ENCODE assay signal across 15 cellular contexts in the genomic region with DNA sequence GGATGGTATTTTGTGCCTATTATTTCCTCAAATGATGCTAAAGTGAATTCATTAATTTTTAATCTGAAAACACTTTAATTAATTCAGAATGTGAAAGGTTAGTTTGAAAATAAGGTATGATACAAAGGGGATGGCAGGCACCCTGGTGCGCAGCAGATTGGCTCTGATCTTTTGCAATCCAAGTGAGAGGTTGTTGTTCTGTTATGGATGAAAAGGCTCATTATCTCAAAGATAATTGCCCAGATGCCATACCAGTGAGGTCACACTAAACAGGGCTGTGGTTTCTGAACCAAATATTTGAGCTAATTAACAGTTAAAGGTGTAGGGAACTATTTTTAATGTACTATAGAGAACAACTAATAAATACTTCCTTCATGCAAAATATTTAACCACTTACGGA.
DNase-seq lines count a peak whose midpoint lies in the region; TF ChIP-seq lines count a peak whose summit lies in the region.
"Had no signal": no experiment of that assay in that cellular context is flagged by ENCODE, and none has a peak within 500 bp of the region (broad histone marks: within the 10 kb centered on the region; RNA-seq: fewer than 3 reads in every experiment).

No MANE protein-coding gene starts in this region.

- H3K4me2 ChIP-seq in mesendoderm (ENCODE audit: low read length) = no peak overlapping the region

- H3K4me3 Mint-ChIP-seq in brain = no peak overlapping the region
- H3K4me3 Mint-ChIP-seq: activated CD8-positive, alpha-beta T cell treated with anti-CD3 and anti-CD28 coated beads for 36 hours; activated naive CD8-positive, alpha-beta T cell treated with anti-CD3 and anti-CD28 coated beads, Interleukin-2, amount 50 U/mL, for 24 hours; B cell; immature natural killer cell; memory B cell; nephron progenitor cell had no signal

- no peak overlapping the region for H3K9ac ChIP-seq in mesendoderm (ENCODE audit: low read length)

- H3K79me1 ChIP-seq in mesendoderm (ENCODE audit: low read length) = no peaks in the 10 kb centered on the region

- peaks cover 7% of the 10 kb centered on the region for H3K27me3 Mint-ChIP-seq in brain
- H3K27me3 Mint-ChIP-seq: activated CD8-positive, alpha-beta T cell treated with anti-CD3 and anti-CD28 coated beads for 36 hours; activated naive CD8-positive, alpha-beta T cell treated with anti-CD3 and anti-CD28 coated beads, Interleukin-2, amount 50 U/mL, for 24 hours; B cell; memory B cell had no signal

- no peak overlapping the region for H4K5ac ChIP-seq in mesendoderm (ENCODE audit: low read length)

- WGBS in mesendoderm (ENCODE audit: extremely low coverage, insufficient coverage, low lambda C conversion rate) = no CpG with 5 or more reads among the region's 2 CpGs

- no peak overlapping the region for H3K18ac ChIP-seq in mesendoderm (ENCODE audit: low read length)

- H2AK5ac ChIP-seq in mesendoderm (ENCODE audit: low read length) = no peak overlapping the region

- H3K36me3 ChIP-seq in mesendoderm (ENCODE audit: control insufficient read depth, insufficient read depth, low read length) = no peaks in the 10 kb centered on the region

- peaks cover 14% of the 10 kb centered on the region for H3K4me1 Mint-ChIP-seq in brain
- H3K4me1 Mint-ChIP-seq: activated naive CD8-positive, alpha-beta T cell treated with anti-CD3 and anti-CD28 coated beads, Interleukin-2, amount 50 U/mL, for 24 hours; B cell; immature natural killer cell; memory B cell; nephron progenitor cell had no signal

- H3K56ac ChIP-seq in mesendoderm (ENCODE audit: low read length) = no peak overlapping the region

- H3K4ac ChIP-seq in mesendoderm (ENCODE audit: low read depth, low read length) = no peak overlapping the region

- no peak overlapping the region for H2BK5ac ChIP-seq in mesendoderm (ENCODE audit: low read length)

- no peak for TF ChIP-seq CTCF in brain (conservative IDR thresholded peaks at IDR 0.05)

- H2BK15ac ChIP-seq in mesendoderm (replicated peaks; ENCODE audit: low read depth) = no peak overlapping the region

- no peak overlapping the region for H3K27ac ChIP-seq in mesendoderm (ENCODE audit: low read depth, low read length)

- H3K4me3 ChIP-seq in mesendoderm (ENCODE audit: low read length) = no peak overlapping the region

- H4K8ac ChIP-seq in mesendoderm (ENCODE audit: low read depth, low read length) = no peak overlapping the region

- H3K36me3 Mint-ChIP-seq in brain = no peaks in the 10 kb centered on the region
- H3K36me3 Mint-ChIP-seq: memory B cell had no signal

- H3K9me3 Mint-ChIP-seq in brain = peaks cover 12 to 27% (median 21%) of the 10 kb centered on the region in 5 experiments
- H3K9me3 Mint-ChIP-seq: activated CD8-positive, alpha-beta T cell treated with anti-CD3 and anti-CD28 coated beads for 36 hours had no signal

- H3K4me1 ChIP-seq in mesendoderm (ENCODE audit: control insufficient read depth, low read depth, low read length) = peaks cover 2% of the 10 kb centered on the region

- peak overlapping the region; percentile 1 to 73 (median 32) for H3K27ac Mint-ChIP-seq in brain
- H3K27ac Mint-ChIP-seq: activated CD8-positive, alpha-beta T cell treated with anti-CD3 and anti-CD28 coated beads for 36 hours; activated naive CD8-positive, alpha-beta T cell treated with anti-CD3 and anti-CD28 coated beads, Interleukin-2, amount 50 U/mL, for 24 hours; B cell; immature natural killer cell; memory B cell; nephron progenitor cell had no signal

- H3K23ac ChIP-seq in mesendoderm (ENCODE audit: low read length) = no peak overlapping the region

- no peak overlapping the region for H2BK120ac ChIP-seq in mesendoderm (ENCODE audit: low read depth, low read length)

- DNase-seq in DMS 273 (lab: John Stamatoyannopoulos, UW; ENCODE audit: unreplicated experiment) = peak; percentile 80
- DNase-seq in NCI-H1694 (lab: John Stamatoyannopoulos, UW) = peak; percentile 72
- DNase-seq in mesendoderm = peak; percentile 74
- no peak for DNase-seq in activated effector memory CD4-positive, alpha-beta T cell treated with anti-CD3 and anti-CD28 coated beads, Interleukin-2, amount 50 U/mL, for 16 hours
- no peak for DNase-seq in HCEC 1CT
- no peak for DNase-seq in GM03348 (ENCODE audit: low spot score)
- DNase-seq in GF-D8 (lab: John Stamatoyannopoulos, UW) = no peak
- DNase-seq: activated CD8-positive, alpha-beta T cell treated with anti-CD3 and anti-CD28 coated beads for 36 hours; activated naive CD8-positive, alpha-beta T cell treated with anti-CD3 and anti-CD28 coated beads, Interleukin-2, amount 50 U/mL, for 24 hours; central memory CD4-positive, alpha-beta T cell; immature natural killer cell; nephron progenitor cell had no signal

- no peaks in the 10 kb centered on the region for H3K79me2 ChIP-seq in mesendoderm (ENCODE audit: control insufficient read depth, insufficient read depth, low read length)

- H3K27me3 ChIP-seq in mesendoderm (ENCODE audit: insufficient read depth, low read length, poor library complexity) = no peaks in the 10 kb centered on the region

Comparison
In these comparisons a context has a peak if more than half of its experiments do, and no peak if none do; other contexts are left out.
1. DNase-seq: peak in DMS 273 (single experiment), NCI-H1694 (single experiment) and mesendoderm (single experiment); none in activated effector memory CD4-positive, alpha-beta T cell treated with anti-CD3 and anti-CD28 coated beads, Interleukin-2, amount 50 U/mL, for 16 hours (single experiment), HCEC 1CT (single experiment), GM03348 (single experiment) and GF-D8 (single experiment).